Comparison of ENCODE assay signal across 8 cellular contexts in genomic region chr12:75208851-75209781, GRCh38. TPM values are rescaled to one million over a fixed set of nuclear protein-coding genes. Genes with fewer than 3 reads are reported as not detected.
DNase-seq lines count a peak whose midpoint lies in the region; ATAC-seq, FAIRE-seq and TF ChIP-seq lines count a peak whose summit lies in the region.

No MANE protein-coding gene starts in this region.

- CTCF ChIA-PET in naive thymus-derived CD4-positive, alpha-beta T cell (lab: Charles Lee): no interaction called here
- CTCF ChIA-PET in OCI-LY7 (lab: Charles Lee; ENCODE audit: unreplicated experiment): no interaction called here

- H3K27ac ChIP-seq in naive thymus-derived CD4-positive, alpha-beta T cell (ENCODE audit: low read depth, low read length): no peak overlapping the region
- H3K27ac ChIP-seq in OCI-LY7 (ENCODE audit: low read depth, low read length, poor library complexity, severe bottlenecking) (no peak overlapping the region), Karpas-422 (ENCODE audit: low read length) (no peak overlapping the region)

- DNase-seq in Daoy (ENCODE audit: low read depth) (peak; percentile 43), NCI-H1105 (lab: John Stamatoyannopoulos, UW) (peak; percentile 50), cardiac fibroblast (ENCODE audit: low read depth in 2 of 2) (peak; percentile 22 to 35), OCI-LY7 (ENCODE audit: low spot score) (no peak), Karpas-422 (no peak), HFFc6 (no peak), D721Med (ENCODE audit: insufficient read length, low spot score) (no peak)
- DNase-seq in naive thymus-derived CD4-positive, alpha-beta T cell: peak in 2 of 9 donors; percentile 18 to 27

- peaks cover 0 to 17% (median 13%) of the 10 kb centered on the region in 7 donors for H3K4me1 Mint-ChIP-seq in naive thymus-derived CD4-positive, alpha-beta T cell
- H3K4me1 Mint-ChIP-seq in HFFc6 (ENCODE audit: low read depth): no peaks in the 10 kb centered on the region

- BruUV-seq in OCI-LY7 (replicated peaks; lab: Mats Ljungman, UMichigan): no TSS peak

- H2AFZ ChIP-seq in OCI-LY7 (ENCODE audit: low read length) (no peak overlapping the region), Karpas-422 (ENCODE audit: low read length) (no peak overlapping the region)

- no peaks in the 10 kb centered on the region for H3K79me2 ChIP-seq in OCI-LY7 (ENCODE audit: insufficient read depth, low read depth, low read length)
- H3K79me2 ChIP-seq in Karpas-422 (ENCODE audit: low read length): no peaks in the 10 kb centered on the region

- peaks cover 0 to 16% (median 8%) of the 10 kb centered on the region in 11 donors for H3K9me3 Mint-ChIP-seq in naive thymus-derived CD4-positive, alpha-beta T cell
- H3K9me3 Mint-ChIP-seq in HFFc6: peaks cover 8% of the 10 kb centered on the region; the same call in 1 of the 2 replicates

- POLR2A ChIA-PET in naive thymus-derived CD4-positive, alpha-beta T cell (lab: Charles Lee): interaction anchor here (0.6 kb wide), 1 partner anchor 1415 kb away, joined by 3 read pairs; no protein-coding TSS in a partner anchor
- POLR2A ChIA-PET in OCI-LY7 (lab: Charles Lee): no interaction called here

- no peaks in the 10 kb centered on the region for H3K36me3 ChIP-seq in naive thymus-derived CD4-positive, alpha-beta T cell (ENCODE audit: control insufficient read depth in 2 of 3, insufficient read depth in 3 of 3, low read length in 3 of 3)
- H3K36me3 ChIP-seq in OCI-LY7 (ENCODE audit: insufficient read depth, low read length) (no peaks in the 10 kb centered on the region), Karpas-422 (ENCODE audit: insufficient read depth, low read length) (no peaks in the 10 kb centered on the region)

- intact Hi-C loops in naive thymus-derived CD4-positive, alpha-beta T cell (cut with micrococcal nuclease): no loop called here
- intact Hi-C loops in OCI-LY7 (cut with micrococcal nuclease; ENCODE audit: unreplicated experiment): no loop called here

- H3K27me3 Mint-ChIP-seq in naive thymus-derived CD4-positive, alpha-beta T cell: peaks cover 50 to 63% (median 52%) of the 10 kb centered on the region in 5 donors
- H3K27me3 Mint-ChIP-seq in HFFc6 (ENCODE audit: insufficient read depth): peaks cover 20% of the 10 kb centered on the region

- H3K9me2 ChIP-seq in OCI-LY7 (ENCODE audit: insufficient read depth, low read length) (no peaks in the 10 kb centered on the region), Karpas-422 (replicated peaks; ENCODE audit: insufficient read depth, low read length) (no peaks in the 10 kb centered on the region)

- H3K4me2 ChIP-seq in OCI-LY7 (ENCODE audit: low read length): no peak overlapping the region
- no peak overlapping the region for H3K4me2 ChIP-seq in Karpas-422 (ENCODE audit: low read depth, low read length, poor library complexity, severe bottlenecking)

- H4K20me1 ChIP-seq in OCI-LY7 (ENCODE audit: insufficient read depth, low read length) (no peaks in the 10 kb centered on the region), Karpas-422 (ENCODE audit: insufficient read depth, low read depth, low read length) (no peaks in the 10 kb centered on the region)

- no peak for TF ChIP-seq CTCF in cardiac fibroblast (IDR thresholded peaks at IDR 0.05; ENCODE audit: low read depth, low read length)
- TF ChIP-seq CTCF in OCI-LY7 (conservative IDR thresholded peaks at IDR 0.05; ENCODE audit: low read length): no peak
- TF ChIP-seq CTCF in HFFc6 (IDR thresholded peaks at IDR 0.05): no peak
- TF ChIP-seq CTCF in D721Med (IDR thresholded peaks at IDR 0.05; ENCODE audit: insufficient read depth, missing control alignments): no peak

- H3K4me3 ChIP-seq in cardiac fibroblast (replicated peaks in 1 of 2; ENCODE audit: low read depth in 2 of 2, low read length in 2 of 2) (no peak overlapping the region), OCI-LY7 (ENCODE audit: low read depth, low read length, poor library complexity, severe bottlenecking) (no peak overlapping the region), Karpas-422 (ENCODE audit: low read length) (no peak overlapping the region)
- no peak overlapping the region for H3K4me3 ChIP-seq in naive thymus-derived CD4-positive, alpha-beta T cell (ENCODE audit: low read length)

- no peaks in the 10 kb centered on the region for H3K4me1 ChIP-seq in naive thymus-derived CD4-positive, alpha-beta T cell (ENCODE audit: control insufficient read depth in 2 of 2, insufficient read depth in 2 of 2, low read length in 2 of 2)
- H3K4me1 ChIP-seq in OCI-LY7 (ENCODE audit: insufficient read depth, low read length, poor library complexity, severe bottlenecking) (no peaks in the 10 kb centered on the region), Karpas-422 (ENCODE audit: low read length) (no peaks in the 10 kb centered on the region)

- no peaks in the 10 kb centered on the region for H3K9me3 ChIP-seq in naive thymus-derived CD4-positive, alpha-beta T cell (ENCODE audit: control insufficient read depth in 2 of 3, low read length in 3 of 3)
- H3K9me3 ChIP-seq in OCI-LY7 (ENCODE audit: low read length): no peaks in the 10 kb centered on the region
- H3K9me3 ChIP-seq in Karpas-422 (ENCODE audit: low read length): no peaks in the 10 kb centered on the region

- peak overlapping the region in 3 of 10 donors; percentile 6 to 61 (median 6) for H3K4me3 Mint-ChIP-seq in naive thymus-derived CD4-positive, alpha-beta T cell
- H3K4me3 Mint-ChIP-seq in HFFc6: no peak overlapping the region

- H3K36me3 Mint-ChIP-seq in naive thymus-derived CD4-positive, alpha-beta T cell: peaks cover 0 to 5% (median 0%) of the 10 kb centered on the region in 5 donors
- H3K36me3 Mint-ChIP-seq in HFFc6 (ENCODE audit: low read depth): peaks cover 10% of the 10 kb centered on the region

- H3K27ac Mint-ChIP-seq in naive thymus-derived CD4-positive, alpha-beta T cell: no peak overlapping the region
- H3K27ac Mint-ChIP-seq in HFFc6: no peak overlapping the region

- ATAC-seq in naive thymus-derived CD4-positive, alpha-beta T cell: peak; percentile 18

- peaks cover 0 to 12% of the 10 kb centered on the region in 2 donors for H3K27me3 ChIP-seq in naive thymus-derived CD4-positive, alpha-beta T cell (ENCODE audit: control insufficient read depth in 2 of 2, insufficient read depth in 2 of 2, low read length in 2 of 2)
- no peaks in the 10 kb centered on the region for H3K27me3 ChIP-seq in Karpas-422 (ENCODE audit: low read length)

- FAIRE-seq in D721Med (lab: Jason Lieb, UNC): no peak

- H3K9ac ChIP-seq in Karpas-422 (ENCODE audit: low read length): no peak overlapping the region

RNA-seq across cellular contexts. Expression of gene KCNC2, which starts 0.5 kb away (rescaled TPM):
- not detected in 2 replicates for total RNA-seq in Daoy (2014; rRNA removed; shearing (Covaris generic))
- not detected for total RNA-seq in naive thymus-derived CD4-positive, alpha-beta T cell
- not detected for polyA plus RNA-seq in naive thymus-derived CD4-positive, alpha-beta T cell
- total RNA-seq in OCI-LY7 (2014; rRNA removed; shearing (Covaris generic)): not detected in 2 replicates
- total RNA-seq in OCI-LY7 (2022): not detected in 2 replicates
- total RNA-seq in Karpas-422 (2014; rRNA removed; shearing (Covaris generic); ENCODE audit: low replicate concordance): not detected in 2 replicates
- total RNA-seq in HFFc6 (2021; fragmentation: NEBNext Ultra II Directional; extraction: Animal tissue kit (Norgen Biotek cat#: 25700)): not detected

Comparison
In these comparisons a context has a peak if more than half of its experiments do, and no peak if none do; other contexts are left out.
1. DNase-seq: peak in Daoy (single experiment), NCI-H1105 (single experiment) and cardiac fibroblast (2 of 2); none in OCI-LY7 (single experiment), Karpas-422 (single experiment), HFFc6 (single experiment) and D721Med (single experiment).